Comparison of ENCODE assay signal across 1 cellular context in the genomic region with DNA sequence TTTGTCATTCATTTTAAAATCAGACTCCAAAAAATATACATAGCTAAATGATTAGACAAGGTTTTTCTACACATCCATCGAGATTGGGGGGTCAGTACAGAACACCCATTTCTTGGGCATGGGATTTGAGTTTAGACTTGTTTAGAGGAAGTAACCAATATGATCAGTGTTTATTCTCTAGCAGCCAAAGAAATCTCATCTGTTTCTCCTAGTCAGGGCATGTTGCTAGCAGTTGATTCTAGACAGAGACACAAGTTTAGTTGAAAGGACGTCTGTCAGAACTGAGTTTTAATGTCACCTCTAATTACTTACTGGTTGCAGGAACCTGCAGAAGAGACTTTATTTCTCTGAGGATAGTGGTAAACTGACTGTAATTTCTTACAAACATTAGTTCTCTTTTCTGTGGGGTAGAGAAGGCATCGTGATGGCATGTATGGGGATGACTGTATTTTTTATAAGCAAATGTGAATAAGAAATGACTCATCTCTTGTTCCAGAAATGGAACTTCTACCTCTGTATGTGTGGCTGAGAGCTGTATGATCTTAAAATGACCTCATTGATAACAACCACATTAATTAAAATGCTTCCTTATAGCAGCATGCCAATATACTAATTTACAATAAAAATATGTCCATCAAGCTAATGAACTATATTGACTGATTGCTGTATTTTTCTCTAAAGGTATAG.
TF ChIP-seq lines count a peak whose summit lies in the region.

No MANE protein-coding gene starts in this region.

TF ChIP-seq in K562, 482 proteins besides CTCF, POLR2A, EP300 and RAD21 (continued from another document):
- 0 out of 2 replicates have a peak, but pooled peaks have one; percentile 19 for TF ChIP-seq HMBOX1 (IDR thresholded peaks at IDR 0.05)
- TF ChIP-seq FOSL1 (tag; conservative IDR thresholded peaks at IDR 0.05), result peak; percentile 50
TF ChIP-seq in K562: peak in this region for 4.
